ENCODE assay signal across 23 cellular contexts in the genomic region with DNA sequence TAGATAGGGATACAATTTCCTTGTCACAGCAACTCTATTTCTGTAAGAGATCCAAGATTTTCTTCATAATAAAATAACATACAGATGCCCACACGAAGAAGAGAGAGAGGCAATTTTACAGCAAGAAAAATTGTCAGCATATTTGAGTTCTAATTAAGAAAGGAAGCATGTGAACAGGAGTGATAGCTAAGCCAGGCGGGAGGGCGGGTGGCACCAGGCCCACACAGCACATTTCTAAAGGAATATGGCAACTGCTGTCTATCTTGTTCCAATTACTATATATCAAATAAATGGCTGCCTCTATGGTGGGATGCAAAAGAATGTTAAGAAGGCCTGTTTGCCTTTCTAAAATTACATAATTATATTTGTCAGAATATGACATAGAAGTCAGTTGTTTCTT.
A peak's percentile ranks its signal among the peaks of the same experiment; 100 is the strongest.
DNase-seq lines count a peak whose midpoint lies in the region; ATAC-seq and TF ChIP-seq lines count a peak whose summit lies in the region.
"Had no signal": no experiment of that assay in that cellular context is flagged by ENCODE, and none has a peak within 500 bp of the region (broad histone marks: within the 10 kb centered on the region; RNA-seq: fewer than 3 reads in every experiment).

No MANE protein-coding gene starts in this region.

- H3K27ac ChIP-seq in neural cell (ENCODE audit: low read length) = no peak overlapping the region
- no peak overlapping the region for H3K27ac ChIP-seq in gastrocnemius medialis
- H3K27ac ChIP-seq: BLaER1 had no signal

- no peak overlapping the region for H3K4me2 ChIP-seq in neural cell (ENCODE audit: low read length)
- H3K4me2 ChIP-seq: BLaER1 had no signal

- TF ChIP-seq POLR2A in gastrocnemius medialis (IDR thresholded peaks at IDR 0.05) = no peak

- H3K27me3 Mint-ChIP-seq in stimulated activated naive B cell treated with anti-CD40 and anti-IgM and Interleukin-4, amounts not matched to agents 10 μg/mL and 1 μg/mL and 100 μg/mL, for 72 hours = no peaks in the 10 kb centered on the region
- H3K27me3 Mint-ChIP-seq: CD4-positive, alpha-beta memory T cell; CD4-positive, CD25-positive, alpha-beta regulatory T cell; CD8-positive, alpha-beta memory T cell had no signal

- intact Hi-C loops in head of caudate nucleus (cut with DNase I) = no loop called here
- intact Hi-C loops in gastrocnemius medialis (cut with DNase I; ENCODE audit: low total_unique reads) = no loop called here

- no peak overlapping the region for H3K4me3 Mint-ChIP-seq in stimulated activated naive B cell treated with anti-CD40 and anti-IgM and Interleukin-4, amounts not matched to agents 10 μg/mL and 1 μg/mL and 100 μg/mL, for 72 hours
- H3K4me3 Mint-ChIP-seq: CD14-positive monocyte; CD4-positive, alpha-beta memory T cell; CD4-positive, CD25-positive, alpha-beta regulatory T cell; CD8-positive, alpha-beta memory T cell had no signal

- H3K9me3 Mint-ChIP-seq in stimulated activated naive B cell treated with anti-CD40 and anti-IgM and Interleukin-4, amounts not matched to agents 10 μg/mL and 1 μg/mL and 100 μg/mL, for 72 hours = no peaks in the 10 kb centered on the region
- H3K9me3 Mint-ChIP-seq: CD4-positive, alpha-beta memory T cell; CD8-positive, alpha-beta memory T cell had no signal

- TF ChIP-seq RAD21 in neural cell (conservative IDR thresholded peaks at IDR 0.05) = no peak

- H3K9ac ChIP-seq in neural cell (ENCODE audit: low read length) = no peak overlapping the region
- H3K9ac ChIP-seq: BLaER1 had no signal

- no peaks in the 10 kb centered on the region for H4K20me1 ChIP-seq in neural cell (ENCODE audit: insufficient read depth)
- H4K20me1 ChIP-seq: BLaER1 had no signal

- no peak overlapping the region for H3K27ac Mint-ChIP-seq in stimulated activated naive B cell treated with anti-CD40 and anti-IgM and Interleukin-4, amounts not matched to agents 10 μg/mL and 1 μg/mL and 100 μg/mL, for 72 hours
- H3K27ac Mint-ChIP-seq: CD14-positive monocyte; CD4-positive, alpha-beta memory T cell; CD4-positive, CD25-positive, alpha-beta regulatory T cell; CD8-positive, alpha-beta memory T cell had no signal

- H3K4me1 ChIP-seq in gastrocnemius medialis = no peaks in the 10 kb centered on the region
- H3K4me1 ChIP-seq: BE2C, BLaER1 had no signal

- H3K4me3 ChIP-seq in neural cell (ENCODE audit: low read length) = no peak overlapping the region
- no peak overlapping the region for H3K4me3 ChIP-seq in gastrocnemius medialis
- H3K4me3 ChIP-seq: BLaER1, GM12878 had no signal

- no peaks in the 10 kb centered on the region for H3K9me2 ChIP-seq in neural cell (ENCODE audit: insufficient read depth, low read length)

- H3K36me3 ChIP-seq in neural cell (ENCODE audit: insufficient read depth, low read length) (no peaks in the 10 kb centered on the region), gastrocnemius medialis (no peaks in the 10 kb centered on the region)
- H3K36me3 ChIP-seq: BE2C, BLaER1 had no signal

- no peaks in the 10 kb centered on the region for H3K27me3 ChIP-seq in neural cell (ENCODE audit: insufficient read depth, low read depth, low read length)
- no peaks in the 10 kb centered on the region for H3K27me3 ChIP-seq in gastrocnemius medialis
- H3K27me3 ChIP-seq: BE2C, BLaER1 had no signal

- peak in 30 of 42 donors; percentile 3 to 70 (median 32) for DNase-seq in head of caudate nucleus
- no peak for DNase-seq in gastrocnemius medialis
- no peak for DNase-seq in stimulated activated naive B cell treated with anti-CD40 and anti-IgM and Interleukin-4, amounts not matched to agents 10 μg/mL and 1 μg/mL and 100 μg/mL, for 72 hours
- DNase-seq: 8988T; ACHN; BE2C; C1 segment of cervical spinal cord; CD4-positive, alpha-beta memory T cell; CD4-positive, CD25-positive, alpha-beta regulatory T cell; CD8-positive, alpha-beta memory T cell; COR-L47; DMS 273 treated with DMSO at 0.1 percent for 48 hours; DMS153; DMS53; DMS79; DND-41; EL; GDM1 had no signal

- no peaks in the 10 kb centered on the region for H3K79me2 ChIP-seq in neural cell (replicated peaks; ENCODE audit: insufficient read depth, low read length)

- in situ Hi-C loops in gastrocnemius medialis (cut with MboI; ENCODE audit: low sequenced_read_pairs in 4 of 4) = no loop called here

- H3K36me3 Mint-ChIP-seq in stimulated activated naive B cell treated with anti-CD40 and anti-IgM and Interleukin-4, amounts not matched to agents 10 μg/mL and 1 μg/mL and 100 μg/mL, for 72 hours = no peaks in the 10 kb centered on the region
- H3K36me3 Mint-ChIP-seq: CD14-positive monocyte; CD4-positive, alpha-beta memory T cell; CD4-positive, CD25-positive, alpha-beta regulatory T cell; CD8-positive, alpha-beta memory T cell had no signal

- no peak overlapping the region for H2AFZ ChIP-seq in neural cell (ENCODE audit: low read depth, low read length)

- ATAC-seq in gastrocnemius medialis (no peak), GM19035 (IDR thresholded peaks at IDR 0.05; ENCODE audit: unreplicated experiment) (no peak)
- ATAC-seq in stimulated activated naive B cell treated with anti-CD40 and anti-IgM and Interleukin-4, amounts not matched to agents 10 μg/mL and 1 μg/mL and 100 μg/mL, for 72 hours (replicated peaks) = no peak
- ATAC-seq: GM12878 had no signal

- TF ChIP-seq CTCF in neural cell (IDR thresholded peaks at IDR 0.05; ENCODE audit: poor library complexity, severe bottlenecking) (no peak), gastrocnemius medialis (IDR thresholded peaks at IDR 0.05 in 4 of 5, conservative IDR thresholded peaks at IDR 0.05 in 1 of 5) (no peak)

- peak; percentile 44 for TF ChIP-seq EP300 in neural cell (conservative IDR thresholded peaks at IDR 0.05; ENCODE audit: poor library complexity, severe bottlenecking)

- no peaks in the 10 kb centered on the region for H3K4me1 Mint-ChIP-seq in stimulated activated naive B cell treated with anti-CD40 and anti-IgM and Interleukin-4, amounts not matched to agents 10 μg/mL and 1 μg/mL and 100 μg/mL, for 72 hours
- H3K4me1 Mint-ChIP-seq: CD14-positive monocyte; CD4-positive, alpha-beta memory T cell; CD4-positive, CD25-positive, alpha-beta regulatory T cell; CD8-positive, alpha-beta memory T cell had no signal

- H3F3A ChIP-seq in neural cell (ENCODE audit: insufficient read depth, low read length, poor library complexity, severe bottlenecking) = no peaks in the 10 kb centered on the region

- H3K9me3 ChIP-seq in neural cell (ENCODE audit: low read length) = no peaks in the 10 kb centered on the region
- no peaks in the 10 kb centered on the region for H3K9me3 ChIP-seq in gastrocnemius medialis
- H3K9me3 ChIP-seq: BE2C, BLaER1 had no signal

TF ChIP-seq in neural cell, 6 proteins besides CTCF, POLR2A, EP300 and RAD21:
- TF ChIP-seq POLR2AphosphoS5 (IDR thresholded peaks at IDR 0.05) = peak; percentile 48
- TF ChIP-seq SMC3 (conservative IDR thresholded peaks at IDR 0.05; ENCODE audit: poor library complexity) = no peak

Comparison
In these comparisons a context has a peak if more than half of its experiments do, and no peak if none do; other contexts are left out.
1. DNase-seq: peak in head of caudate nucleus (30 of 42); none in gastrocnemius medialis (0 of 2) and stimulated activated naive B cell treated with anti-CD40 and anti-IgM and Interleukin-4, amounts not matched to agents 10 μg/mL and 1 μg/mL and 100 μg/mL, for 72 hours (single experiment).